In genomic region chr2:213091765-213092164, GRCh38 we compare ENCODE assay signal across 10 cellular contexts.
"Had no signal": no experiment of that assay in that cellular context is flagged by ENCODE, and none has a peak within 500 bp of the region (broad histone marks: within the 10 kb centered on the region; RNA-seq: fewer than 3 reads in every experiment).

No MANE protein-coding gene starts in this region.

- H3K27ac ChIP-seq: GM23248, HL-60 had no signal

- H3K9me3 Mint-ChIP-seq: HFFc6 had no signal

- H3K4me3 ChIP-seq: GM23248, HAP-1 had no signal

- H2AFZ ChIP-seq: GM23248 had no signal

- FAIRE-seq: HepG2 had no signal

- H3K4me3 Mint-ChIP-seq: HFFc6, IgD-negative memory B cell had no signal

- H3K4me1 ChIP-seq: HAP-1 had no signal

- DNase-seq: GM23248, GOT3, H7, HFFc6, KBM-7 had no signal

- H3K36me3 Mint-ChIP-seq: IgD-negative memory B cell had no signal

- H3K9me3 ChIP-seq: HAP-1 had no signal

- H3K27ac Mint-ChIP-seq: HFFc6, IgD-negative memory B cell had no signal

- H3K9ac ChIP-seq: GM23248 had no signal

- H3K36me3 ChIP-seq: HAP-1 had no signal

- H3K27me3 Mint-ChIP-seq: IgD-negative memory B cell had no signal

- ATAC-seq: HCT116, HepG2 had no signal
